ENCODE assay signal across 25 cellular contexts in the genomic region with DNA sequence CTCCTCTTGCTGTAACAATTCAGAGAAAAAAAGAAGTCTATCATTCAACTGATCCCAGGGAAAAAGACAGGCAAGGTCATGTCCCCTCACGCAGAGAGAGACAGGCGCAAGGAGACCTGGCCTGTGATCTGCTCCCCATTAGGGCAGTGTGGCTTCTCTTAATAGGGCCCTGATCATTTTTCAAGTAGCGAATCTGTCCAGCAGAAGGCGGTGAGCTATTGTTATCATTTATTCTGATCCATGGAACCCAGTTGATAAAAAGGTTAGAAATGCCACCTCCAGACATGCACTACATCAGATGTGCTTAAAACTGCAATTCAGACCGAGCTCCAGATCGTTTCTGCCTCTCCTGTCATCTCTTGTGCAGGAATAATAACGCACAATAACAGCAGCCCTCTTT.
DNase-seq lines count a peak whose midpoint lies in the region; ATAC-seq and TF ChIP-seq lines count a peak whose summit lies in the region.
"Had no signal": no experiment of that assay in that cellular context is flagged by ENCODE, and none has a peak within 500 bp of the region (broad histone marks: within the 10 kb centered on the region; RNA-seq: fewer than 3 reads in every experiment).

No MANE protein-coding gene starts in this region.

- H3K36me3 ChIP-seq in SK-N-SH (replicated peaks in 1 of 2; ENCODE audit: control insufficient read depth in 1 of 2, insufficient read depth in 2 of 2, low read length in 1 of 2) (no peaks in the 10 kb centered on the region), testis (ENCODE audit: low read depth, missing control alignments) (no peaks in the 10 kb centered on the region)
- H3K36me3 ChIP-seq: BLaER1 treated with 17β-estradiol and CSF1 and Interleukin-3, amounts not matched to agents 10 nM and 100 nM had no signal

- no peak overlapping the region for H2AFZ ChIP-seq in SK-N-SH (ENCODE audit: low read depth)

- H3F3A ChIP-seq in SK-N-SH (replicated peaks; ENCODE audit: insufficient read depth), result no peaks in the 10 kb centered on the region

- TF ChIP-seq EP300 in SK-N-SH (IDR thresholded peaks at IDR 0.05; ENCODE audit: borderline replicate concordance in 1 of 2, low read depth in 1 of 2, low read length in 1 of 2), result peak in 1 of 2 experiments; percentile 47; a peak in 1 of 4 replicates

- POLR2A ChIA-PET in SK-N-SH (lab: Yijun Ruan, JAX), result no interaction called here

- no peaks in the 10 kb centered on the region for H3K36me3 Mint-ChIP-seq in brain
- H3K36me3 Mint-ChIP-seq: CD4-positive, alpha-beta memory T cell; CD4-positive, CD25-positive, alpha-beta regulatory T cell had no signal

- H3K9me3 ChIP-seq in SK-N-SH (no peaks in the 10 kb centered on the region), testis (no peaks in the 10 kb centered on the region)
- H3K9me3 ChIP-seq: A549; BLaER1 treated with 17β-estradiol and CSF1 and Interleukin-3, amounts not matched to agents 10 nM and 100 nM; Caco-2 had no signal

- no peak for TF ChIP-seq POLR2A in testis (IDR thresholded peaks at IDR 0.05)

- TF ChIP-seq RAD21 in SK-N-SH (IDR thresholded peaks at IDR 0.05; ENCODE audit: low read length), result peak; percentile 20

- TF ChIP-seq CTCF in SK-N-SH (IDR thresholded peaks at IDR 0.05) (no peak), brain (conservative IDR thresholded peaks at IDR 0.05) (no peak), testis (IDR thresholded peaks at IDR 0.05) (no peak)

- WGBS in SK-N-SH (ENCODE audit: low lambda C conversion rate), result 81% methylated on average over 7 of the region's 7 CpGs
- 81 to 89% methylated on average over 7 of the region's 7 CpGs for WGBS in testis, 2 donors

- H3K27ac ChIP-seq in SK-N-SH (ENCODE audit: low read depth in 2 of 2, low read length in 1 of 2), result peak overlapping the region in 1 of 2 experiments; percentile 58; a peak in 2 of 4 replicates
- H3K27ac ChIP-seq in testis, result no peak overlapping the region
- H3K27ac ChIP-seq: 22Rv1; A549; BLaER1 treated with 17β-estradiol and CSF1 and Interleukin-3, amounts not matched to agents 10 nM and 100 nM; C4-2B had no signal

- intact Hi-C loops in testis (cut with DNase I; ENCODE audit: low total_unique reads), result no loop called here

- no peaks in the 10 kb centered on the region for H4K20me1 ChIP-seq in SK-N-SH (ENCODE audit: insufficient read depth)
- H4K20me1 ChIP-seq: BLaER1 treated with 17β-estradiol and CSF1 and Interleukin-3, amounts not matched to agents 10 nM and 100 nM had no signal

- no peaks in the 10 kb centered on the region for H3K79me2 ChIP-seq in SK-N-SH (ENCODE audit: insufficient read depth)

- no peak overlapping the region for H3K4me2 ChIP-seq in SK-N-SH
- H3K4me2 ChIP-seq: A549; BLaER1 treated with 17β-estradiol and CSF1 and Interleukin-3, amounts not matched to agents 10 nM and 100 nM had no signal

- CTCF ChIA-PET in SK-N-SH (lab: Yijun Ruan, JAX), result interaction anchor here (0.6 to 1.0 kb wide), 2 partner anchors 130 to 1773 kb away, joined by 3 read pairs; no protein-coding TSS in a partner anchor

- H3K9me2 ChIP-seq in SK-N-SH, result no peaks in the 10 kb centered on the region

- H3K4me3 Mint-ChIP-seq in brain, result no peak overlapping the region
- H3K4me3 Mint-ChIP-seq: B cell; CD4-positive, alpha-beta memory T cell; CD4-positive, CD25-positive, alpha-beta regulatory T cell had no signal

- no peaks in the 10 kb centered on the region for H3K27me3 Mint-ChIP-seq in brain
- H3K27me3 Mint-ChIP-seq: B cell; CD4-positive, alpha-beta memory T cell; CD4-positive, CD25-positive, alpha-beta regulatory T cell had no signal

- H3K27me3 ChIP-seq in SK-N-SH (ENCODE audit: insufficient read depth) (no peaks in the 10 kb centered on the region), testis (no peaks in the 10 kb centered on the region)
- H3K27me3 ChIP-seq: BLaER1 treated with 17β-estradiol and CSF1 and Interleukin-3, amounts not matched to agents 10 nM and 100 nM had no signal

- H3K4me1 ChIP-seq in SK-N-SH (ENCODE audit: control insufficient read depth in 1 of 2, insufficient read depth in 2 of 2, low read depth in 1 of 2, low read length in 1 of 2) (peaks cover 5 to 11% of the 10 kb centered on the region in 2 experiments; a peak in 3 of 4 replicates), testis (no peaks in the 10 kb centered on the region)
- H3K4me1 ChIP-seq: A549; BLaER1 treated with 17β-estradiol and CSF1 and Interleukin-3, amounts not matched to agents 10 nM and 100 nM; Caco-2 had no signal

- no peak for ATAC-seq in GM18861 (IDR thresholded peaks at IDR 0.05; ENCODE audit: unreplicated experiment)
- ATAC-seq: A549, GM12878 had no signal

- H3K4me3 ChIP-seq in SK-N-SH (ENCODE audit: low read depth in 2 of 2, low read length in 1 of 2) (no peak overlapping the region), testis (no peak overlapping the region)
- H3K4me3 ChIP-seq: A549; BLaER1 treated with 17β-estradiol and CSF1 and Interleukin-3, amounts not matched to agents 10 nM and 100 nM; GM12878 had no signal

- DNase-seq in NCI-H2227 treated with DMSO at 0.1 percent for 48 hours (lab: John Stamatoyannopoulos, UW), result peak; percentile 16
- DNase-seq in NCI-H2227 (lab: John Stamatoyannopoulos, UW; ENCODE audit: unreplicated experiment), result no peak
- DNase-seq in SK-N-SH, result peak; percentile 49
- DNase-seq in foreskin melanocyte, result no peak
- DNase-seq in testis, result no peak
- DNase-seq: AML-193; Caco-2; Calu3; CD4-positive, CD25-positive, alpha-beta regulatory T cell; DMS 273 treated with DMSO at 0.1 percent for 48 hours; DMS153; DMS53; DMS79; DND-41; EL; GDM1 had no signal

- peak overlapping the region in 3 of 5 experiments; percentile 7 to 42 (median 29) for H3K27ac Mint-ChIP-seq in brain
- H3K27ac Mint-ChIP-seq: B cell; CD4-positive, CD25-positive, alpha-beta regulatory T cell had no signal

- H3K4me1 Mint-ChIP-seq in brain, result peaks cover 27% of the 10 kb centered on the region
- H3K4me1 Mint-ChIP-seq: B cell; CD4-positive, alpha-beta memory T cell; CD4-positive, CD25-positive, alpha-beta regulatory T cell had no signal

- no peak overlapping the region for H3K9ac ChIP-seq in SK-N-SH
- H3K9ac ChIP-seq: BLaER1 treated with 17β-estradiol and CSF1 and Interleukin-3, amounts not matched to agents 10 nM and 100 nM had no signal

- H3K9me3 Mint-ChIP-seq in brain, result no peaks in the 10 kb centered on the region

TF ChIP-seq in SK-N-SH, 30 proteins besides CTCF, POLR2A, EP300 and RAD21:
- TF ChIP-seq, protein P1, sequence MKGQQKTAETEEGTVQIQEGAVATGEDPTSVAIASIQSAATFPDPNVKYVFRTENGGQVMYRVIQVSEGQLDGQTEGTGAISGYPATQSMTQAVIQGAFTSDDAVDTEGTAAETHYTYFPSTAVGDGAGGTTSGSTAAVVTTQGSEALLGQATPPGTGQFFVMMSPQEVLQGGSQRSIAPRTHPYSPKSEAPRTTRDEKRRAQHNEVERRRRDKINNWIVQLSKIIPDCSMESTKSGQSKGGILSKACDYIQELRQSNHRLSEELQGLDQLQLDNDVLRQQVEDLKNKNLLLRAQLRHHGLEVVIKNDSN (IDR thresholded peaks at IDR 0.05; ENCODE audit: borderline replicate concordance, low read depth), result no peak
- peak; percentile 64 for TF ChIP-seq GATA2 (CRISPR knock-in tag; IDR thresholded peaks at IDR 0.05)

Comparison
In these comparisons a context has a peak if more than half of its experiments do, and no peak if none do; other contexts are left out.
1. DNase-seq: peak in NCI-H2227 treated with DMSO at 0.1 percent for 48 hours (single experiment) and SK-N-SH (single experiment); none in NCI-H2227 (single experiment), foreskin melanocyte (single experiment) and testis (single experiment).